ENCODE assay signal across 16 cellular contexts in the genomic region with DNA sequence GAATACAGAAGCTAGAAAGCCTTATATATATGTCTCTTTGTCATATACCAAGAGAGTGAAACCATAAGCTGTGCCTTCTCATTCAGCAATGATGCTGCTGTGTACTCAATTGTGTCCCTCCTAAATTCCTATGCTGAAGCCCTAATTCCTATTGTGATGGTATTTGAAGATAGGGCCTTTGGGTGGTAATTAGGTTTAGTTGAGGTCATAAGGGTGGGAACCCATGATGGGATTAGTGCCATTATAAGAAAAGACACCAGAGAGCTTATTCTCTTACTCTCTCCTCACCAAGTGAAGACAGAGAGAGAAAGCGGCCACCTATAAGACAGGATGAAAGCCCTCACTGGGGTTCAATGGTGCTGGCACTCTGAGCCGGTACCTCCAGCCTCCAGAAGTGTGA.
A peak's percentile ranks its signal among the peaks of the same experiment; 100 is the strongest.
DNase-seq lines count a peak whose midpoint lies in the region; TF ChIP-seq lines count a peak whose summit lies in the region.
"Had no signal": no experiment of that assay in that cellular context is flagged by ENCODE, and none has a peak within 500 bp of the region (broad histone marks: within the 10 kb centered on the region; RNA-seq: fewer than 3 reads in every experiment).

No MANE protein-coding gene starts in this region.

- H3K27me3 ChIP-seq in HUES48 (ENCODE audit: control insufficient read depth, insufficient read depth, low read length) (no peaks in the 10 kb centered on the region), endodermal cell (ENCODE audit: control insufficient read depth, insufficient read depth, low read length, poor library complexity, severe bottlenecking) (no peaks in the 10 kb centered on the region), neural progenitor cell (no peaks in the 10 kb centered on the region)
- H3K27me3 ChIP-seq: BE2C had no signal

- H3K4me2 ChIP-seq in neural progenitor cell = peak overlapping the region; percentile 33
- H3K4me2 ChIP-seq: GM23338 had no signal

- H3K9me3 Mint-ChIP-seq in endodermal cell (no peaks in the 10 kb centered on the region), neural progenitor cell (no peaks in the 10 kb centered on the region)
- H3K9me3 Mint-ChIP-seq: GM23338 had no signal

- H3K79me2 ChIP-seq in neural progenitor cell (ENCODE audit: low read depth) = no peaks in the 10 kb centered on the region

- no peaks in the 10 kb centered on the region for H3K9me3 ChIP-seq in HUES48 (ENCODE audit: control insufficient read depth, insufficient read depth, low read length)
- no peaks in the 10 kb centered on the region for H3K9me3 ChIP-seq in endodermal cell (ENCODE audit: control insufficient read depth, low read length)
- no peaks in the 10 kb centered on the region for H3K9me3 ChIP-seq in neural progenitor cell (ENCODE audit: low read depth)
- H3K9me3 ChIP-seq: BE2C, Caco-2 had no signal

- no peaks in the 10 kb centered on the region for H4K20me1 ChIP-seq in neural progenitor cell (ENCODE audit: low read depth)

- no peak for TF ChIP-seq CTCF in endodermal cell (conservative IDR thresholded peaks at IDR 0.05)
- TF ChIP-seq CTCF in neural progenitor cell (IDR thresholded peaks at IDR 0.05) = no peak

- H3K9ac ChIP-seq in HUES48 (ENCODE audit: low read depth, low read length) (no peak overlapping the region), endodermal cell (ENCODE audit: extremely low read depth, low read length, poor library complexity, severe bottlenecking) (peak overlapping the region; percentile 47), neural progenitor cell (no peak overlapping the region)

- H3K36me3 ChIP-seq in HUES48 (ENCODE audit: control insufficient read depth, insufficient read depth, low read length) (no peaks in the 10 kb centered on the region), endodermal cell (ENCODE audit: control insufficient read depth, insufficient read depth, low read length) (no peaks in the 10 kb centered on the region), neural progenitor cell (no peaks in the 10 kb centered on the region)
- H3K36me3 ChIP-seq: BE2C had no signal

- H3K4me1 Mint-ChIP-seq in endodermal cell (peaks cover 61% of the 10 kb centered on the region), neural progenitor cell (peaks cover 5% of the 10 kb centered on the region)

- H3K27ac Mint-ChIP-seq in endodermal cell (peak overlapping the region; percentile 73), neural progenitor cell (no peak overlapping the region)
- H3K27ac Mint-ChIP-seq: CD4-positive, alpha-beta T cell; GM23338; HFFc6 had no signal

- H3K27ac ChIP-seq in HUES48 (ENCODE audit: low read depth, low read length) (peak overlapping the region; percentile 55), endodermal cell (ENCODE audit: low read depth, low read length) (no peak overlapping the region), neural progenitor cell (peak overlapping the region; percentile 31)
- H3K27ac ChIP-seq: C4-2B had no signal

- H3K4me3 Mint-ChIP-seq in endodermal cell (peak overlapping the region; percentile 19), neural progenitor cell (no peak overlapping the region)
- H3K4me3 Mint-ChIP-seq: CD4-positive, alpha-beta T cell; GM23338; HFFc6 had no signal

- H3K36me3 Mint-ChIP-seq in endodermal cell (ENCODE audit: low read depth) (no peaks in the 10 kb centered on the region), neural progenitor cell (no peaks in the 10 kb centered on the region)

- no peaks in the 10 kb centered on the region for H3K27me3 Mint-ChIP-seq in endodermal cell (ENCODE audit: insufficient read depth)
- H3K27me3 Mint-ChIP-seq in neural progenitor cell (ENCODE audit: insufficient read depth, low read depth) = peaks cover 4% of the 10 kb centered on the region
- H3K27me3 Mint-ChIP-seq: CD4-positive, alpha-beta T cell had no signal

- DNase-seq in endodermal cell = no peak
- DNase-seq in neural progenitor cell (ENCODE audit: low spot score) = peak; percentile 51
- DNase-seq in anterior cingulate cortex (lab: John Stamatoyannopoulos, UW) = no peak
- no peak for DNase-seq in ecto neural progenitor cell (ENCODE audit: low spot score)
- no peak for DNase-seq in glomerular visceral epithelial cell (ENCODE audit: extremely low spot score)
- DNase-seq: ACHN; BE2C; Caco-2; CD4-positive, alpha-beta T cell; DMS153; DMS79; GF-D8; HFFc6 had no signal

- H2AFZ ChIP-seq in neural progenitor cell (replicated peaks) = no peak overlapping the region
- H2AFZ ChIP-seq: GM23338 had no signal

- WGBS in endodermal cell (ENCODE audit: insufficient coverage in 1 of 2, insufficient read length in 1 of 2), 2 experiments = 52% methylated on average over 2 of the region's 2 CpGs; no CpG with 5 or more reads in 1 of the 2 experiments

- H3K4me3 ChIP-seq in HUES48 (ENCODE audit: low read depth, low read length) (no peak overlapping the region), endodermal cell (ENCODE audit: low read length) (peak overlapping the region; percentile 53), neural progenitor cell (no peak overlapping the region)
- H3K4me3 ChIP-seq: GM23338 had no signal

- peaks cover 18% of the 10 kb centered on the region for H3K4me1 ChIP-seq in HUES48 (ENCODE audit: control insufficient read depth, insufficient read depth, low read length)
- peaks cover 4% of the 10 kb centered on the region for H3K4me1 ChIP-seq in endodermal cell (ENCODE audit: control insufficient read depth, insufficient read depth, low read length)
- H3K4me1 ChIP-seq in neural progenitor cell = peaks cover 21% of the 10 kb centered on the region
- H3K4me1 ChIP-seq: BE2C, Caco-2 had no signal

- H3F3A ChIP-seq in neural progenitor cell (ENCODE audit: low read depth) = no peaks in the 10 kb centered on the region
